30 cellular contexts compared by ENCODE assay signal in the genomic region with DNA sequence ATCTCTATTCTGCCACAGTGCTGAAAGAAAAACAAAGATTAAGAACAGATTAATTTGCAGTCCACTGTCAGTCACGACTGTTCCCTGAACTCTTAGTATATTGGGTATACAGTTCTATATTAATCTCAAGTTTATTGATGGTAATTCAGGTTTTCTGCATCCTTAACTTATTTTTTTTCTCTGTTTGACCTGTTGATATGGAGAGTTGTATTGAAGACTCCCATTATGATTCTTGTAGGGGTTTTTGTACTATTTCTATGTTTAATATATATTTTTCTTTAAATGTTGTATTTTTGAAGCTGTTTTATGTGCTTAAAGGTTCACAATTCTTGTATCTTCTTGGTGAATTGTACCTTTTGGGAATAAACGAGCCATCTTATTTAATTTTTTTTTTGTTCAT.
"Had no signal": no experiment of that assay in that cellular context is flagged by ENCODE, and none has a peak within 500 bp of the region (broad histone marks: within the 10 kb centered on the region; RNA-seq: fewer than 3 reads in every experiment).

No MANE protein-coding gene starts in this region.

- H3K36me3 Mint-ChIP-seq: activated naive CD4-positive, alpha-beta T cell treated with anti-CD3 and anti-CD28 coated beads, Interleukin-2, amount 50 U/mL, for 24 hours; activated naive CD8-positive, alpha-beta T cell treated with anti-CD3 and anti-CD28 coated beads, Interleukin-2, amount 10 ng/mL, durations not matched to agents 7 days and 5 days had no signal

- ATAC-seq: activated CD8-positive, alpha-beta T cell treated with anti-CD3 and anti-CD28 coated beads for 36 hours had no signal

- H3K4me3 Mint-ChIP-seq: activated CD4-positive, alpha-beta T cell treated with anti-CD3 and anti-CD28 coated beads, Interleukin-2, amount 10 ng/mL, durations not matched to agents 24 days and 14 days; activated CD8-positive, alpha-beta T cell treated with anti-CD3 and anti-CD28 coated beads for 36 hours; activated naive CD4-positive, alpha-beta T cell treated with anti-CD3 and anti-CD28 coated beads, Interleukin-2, amount 50 U/mL, for 24 hours; activated naive CD8-positive, alpha-beta T cell treated with anti-CD3 and anti-CD28 coated beads, Interleukin-2, amount 10 ng/mL, durations not matched to agents 7 days and 5 days; activated T-cell treated with anti-CD3 and anti-CD28 coated beads, Interleukin-2, amount 50 U/mL, for 24 hours; central memory CD8-positive, alpha-beta T cell; T-helper 1 cell treated with Interleukin-12 subunit alpha and Interleukin-12 subunit beta and Interleukin-4 antibody, amounts not matched to agents 30 μg/mL and 1 μg/mL, for 36 hours; T-helper 2 cell treated with Interferon-gamma antibody and Interleukin-4, amounts not matched to agents 5 μg/mL and 100 μg/mL, for 36 hours had no signal

- H3K9me3 ChIP-seq: ascending aorta, Peyer's patch, SJSA1, SK-N-SH had no signal

- DNase-seq: activated CD4-positive, alpha-beta T cell treated with anti-CD3 and anti-CD28 coated beads, Interleukin-2, amount 10 ng/mL, durations not matched to agents 24 days and 14 days; activated CD4-positive, alpha-beta T cell treated with anti-CD3 and anti-CD28 coated beads, Interleukin-2, amount 50 U/mL, for 4 hours; activated CD8-positive, alpha-beta T cell treated with anti-CD3 and anti-CD28 coated beads for 36 hours; activated gamma-delta T cell; activated naive CD4-positive, alpha-beta T cell treated with Interleukin-2 at 50 U/mL for 16 hours; activated naive CD8-positive, alpha-beta T cell treated with anti-CD3 and anti-CD28 coated beads, Interleukin-2, amount 10 ng/mL, durations not matched to agents 7 days and 5 days; activated T-cell treated with anti-CD3 and anti-CD28 coated beads, Interleukin-2, amount 50 U/mL, for 24 hours; amygdala; NCI-H1048; NCI-H1105 treated with DMSO at 0.1 percent for 48 hours; NCI-H1436; NCI-H1694; NCI-H1930; NCI-H2081 treated with DMSO at 0.1 percent for 48 hours; NCI-H345; NCI-H510A; NCI-H526; NCI-H748 treated with DMSO at 0.1 percent for 48 hours; Peyer's patch; RPMI8226; SHP77 treated with DMSO at 0.1 percent for 48 hours; SK-N-SH had no signal

- H3K9me2 ChIP-seq: SK-N-SH had no signal

- H3K9me3 Mint-ChIP-seq: activated CD4-positive, alpha-beta T cell treated with anti-CD3 and anti-CD28 coated beads, Interleukin-2, amount 10 ng/mL, durations not matched to agents 24 days and 14 days; activated CD8-positive, alpha-beta T cell treated with anti-CD3 and anti-CD28 coated beads for 36 hours; activated naive CD4-positive, alpha-beta T cell treated with anti-CD3 and anti-CD28 coated beads, Interleukin-2, amount 50 U/mL, for 24 hours; activated naive CD8-positive, alpha-beta T cell treated with anti-CD3 and anti-CD28 coated beads, Interleukin-2, amount 10 ng/mL, durations not matched to agents 7 days and 5 days; activated T-cell treated with anti-CD3 and anti-CD28 coated beads, Interleukin-2, amount 50 U/mL, for 24 hours; activated T-helper 2 cell treated with anti-CD3 and anti-CD28 coated beads, Interferon-gamma antibody, Interleukin-2, Interleukin-4, amounts not matched to agents 10 μg/mL and 5 μg/mL and 100 μg/mL, durations not matched to agents 14 hours and 24 hours and 36 hours; central memory CD8-positive, alpha-beta T cell; T-helper 1 cell treated with Interleukin-12 subunit alpha and Interleukin-12 subunit beta and Interleukin-4 antibody, amounts not matched to agents 30 μg/mL and 1 μg/mL, for 36 hours; T-helper 2 cell treated with Interferon-gamma antibody and Interleukin-4, amounts not matched to agents 5 μg/mL and 100 μg/mL, for 36 hours had no signal

- H3K27ac Mint-ChIP-seq: activated CD4-positive, alpha-beta T cell treated with anti-CD3 and anti-CD28 coated beads, Interleukin-2, amount 10 ng/mL, durations not matched to agents 24 days and 14 days; activated CD8-positive, alpha-beta T cell treated with anti-CD3 and anti-CD28 coated beads for 36 hours; activated naive CD4-positive, alpha-beta T cell treated with anti-CD3 and anti-CD28 coated beads, Interleukin-2, amount 50 U/mL, for 24 hours; activated naive CD8-positive, alpha-beta T cell treated with anti-CD3 and anti-CD28 coated beads, Interleukin-2, amount 10 ng/mL, durations not matched to agents 7 days and 5 days; activated T-cell treated with anti-CD3 and anti-CD28 coated beads, Interleukin-2, amount 50 U/mL, for 24 hours; activated T-helper 2 cell treated with anti-CD3 and anti-CD28 coated beads, Interferon-gamma antibody, Interleukin-2, Interleukin-4, amounts not matched to agents 10 μg/mL and 5 μg/mL and 100 μg/mL, durations not matched to agents 14 hours and 24 hours and 36 hours; T-helper 1 cell treated with Interleukin-12 subunit alpha and Interleukin-12 subunit beta and Interleukin-4 antibody, amounts not matched to agents 30 μg/mL and 1 μg/mL, for 36 hours; T-helper 2 cell treated with Interferon-gamma antibody and Interleukin-4, amounts not matched to agents 5 μg/mL and 100 μg/mL, for 36 hours had no signal

- H3K36me3 ChIP-seq: ascending aorta, cardiac muscle cell, Peyer's patch, SJSA1 had no signal

- H3K4me2 ChIP-seq: SK-N-SH had no signal

- H3K27me3 ChIP-seq: ascending aorta, Peyer's patch had no signal

- H3K4me1 ChIP-seq: ascending aorta had no signal

- H3K4me3 ChIP-seq: ascending aorta, cardiac muscle cell, Peyer's patch, SJSA1 had no signal

- H3K27ac ChIP-seq: ascending aorta, cardiac muscle cell, Peyer's patch, SJSA1 had no signal

- H3K9ac ChIP-seq: SK-N-SH had no signal
